Comparison of ENCODE assay signal across 21 cellular contexts in the genomic region with DNA sequence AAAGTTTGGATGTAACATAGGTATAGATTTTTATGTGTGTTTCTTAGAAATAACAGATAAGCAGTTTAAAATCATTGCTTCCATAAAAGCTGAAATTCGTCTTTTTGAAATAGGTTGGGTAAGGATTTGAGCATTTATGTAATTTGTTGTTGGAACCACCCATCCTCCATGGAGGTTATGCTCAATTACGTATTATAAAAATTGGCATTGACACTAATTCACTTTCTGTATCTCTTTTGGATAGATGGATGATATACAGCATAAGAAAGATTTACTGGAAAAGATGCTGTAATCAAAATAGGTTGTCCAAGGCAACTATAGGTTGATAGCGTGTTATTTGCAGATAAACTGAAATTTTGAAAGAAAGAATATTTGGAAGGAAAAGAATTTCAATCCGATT.
A peak's percentile ranks its signal among the peaks of the same experiment; 100 is the strongest.
DNase-seq lines count a peak whose midpoint lies in the region; ATAC-seq and TF ChIP-seq lines count a peak whose summit lies in the region.
"Had no signal": no experiment of that assay in that cellular context is flagged by ENCODE, and none has a peak within 500 bp of the region (broad histone marks: within the 10 kb centered on the region; RNA-seq: fewer than 3 reads in every experiment).

No MANE protein-coding gene starts in this region.

- peaks cover 64% of the 10 kb centered on the region for H3K79me2 ChIP-seq in DND-41 (ENCODE audit: insufficient read depth, low read length)
- peaks cover 96% of the 10 kb centered on the region for H3K79me2 ChIP-seq in SU-DHL-6 (ENCODE audit: insufficient read depth, low read length)

- H3F3A ChIP-seq in SU-DHL-6 (ENCODE audit: insufficient read depth): peaks cover 42% of the 10 kb centered on the region

- peaks cover 94% of the 10 kb centered on the region for H3K4me1 ChIP-seq in DND-41 (ENCODE audit: insufficient read depth, low read length)

- no peak for ATAC-seq in activated CD8-positive, alpha-beta memory T cell treated with anti-CD3 and anti-CD28 coated beads, Interleukin-2, amount 10 ng/mL, durations not matched to agents 7 days and 5 days
- ATAC-seq in DND-41 (ENCODE audit: insufficient read depth, low read depth): no peak
- ATAC-seq: A549, GM12878 had no signal

- no peaks in the 10 kb centered on the region for H3K27me3 ChIP-seq in DND-41 (ENCODE audit: insufficient read depth, low read length, poor library complexity)
- no peaks in the 10 kb centered on the region for H3K27me3 ChIP-seq in SU-DHL-6 (ENCODE audit: low read length)

- H3K9ac ChIP-seq in DND-41 (ENCODE audit: low read depth, low read length) (peak overlapping the region; percentile 50), SU-DHL-6 (ENCODE audit: low read length) (no peak overlapping the region)

- CTCF ChIA-PET in activated CD8-positive, alpha-beta memory T cell treated with anti-CD3 and anti-CD28 coated beads, Interleukin-2, amount 10 ng/mL, durations not matched to agents 7 days and 5 days (lab: Charles Lee): no interaction called here

- no peak overlapping the region for H2AFZ ChIP-seq in DND-41 (ENCODE audit: low read depth, low read length)
- H2AFZ ChIP-seq in SU-DHL-6 (ENCODE audit: low read depth, low read length, severe bottlenecking): no peak overlapping the region
- H2AFZ ChIP-seq: GM23338 had no signal

- H3K27ac Mint-ChIP-seq in activated CD8-positive, alpha-beta memory T cell treated with anti-CD3 and anti-CD28 coated beads, Interleukin-2, amount 10 ng/mL, durations not matched to agents 7 days and 5 days: peak overlapping the region; percentile 32
- H3K27ac Mint-ChIP-seq in immature natural killer cell: peak overlapping the region in 1 of 6 donors; percentile 76

- H3K27ac ChIP-seq in DND-41 (ENCODE audit: low read length): peak overlapping the region; percentile 86
- H3K27ac ChIP-seq in SU-DHL-6 (ENCODE audit: low read depth, low read length): 0 out of 2 replicates have a peak overlapping the region, but pooled peaks have one; percentile 12
- H3K27ac ChIP-seq: A549 had no signal

- H3K36me3 Mint-ChIP-seq in activated CD8-positive, alpha-beta memory T cell treated with anti-CD3 and anti-CD28 coated beads, Interleukin-2, amount 10 ng/mL, durations not matched to agents 7 days and 5 days: no peaks in the 10 kb centered on the region
- H3K36me3 Mint-ChIP-seq in immature natural killer cell: no peaks in the 10 kb centered on the region

- no peaks in the 10 kb centered on the region for H3K9me3 Mint-ChIP-seq in activated CD8-positive, alpha-beta memory T cell treated with anti-CD3 and anti-CD28 coated beads, Interleukin-2, amount 10 ng/mL, durations not matched to agents 7 days and 5 days (ENCODE audit: low read depth)
- no peaks in the 10 kb centered on the region for H3K9me3 Mint-ChIP-seq in immature natural killer cell
- H3K9me3 Mint-ChIP-seq: CD4-positive, alpha-beta memory T cell; GM23338 had no signal

- no peaks in the 10 kb centered on the region for H3K27me3 Mint-ChIP-seq in activated CD8-positive, alpha-beta memory T cell treated with anti-CD3 and anti-CD28 coated beads, Interleukin-2, amount 10 ng/mL, durations not matched to agents 7 days and 5 days
- H3K27me3 Mint-ChIP-seq in immature natural killer cell (ENCODE audit: low read depth in 3 of 3): no peaks in the 10 kb centered on the region
- H3K27me3 Mint-ChIP-seq: CD4-positive, alpha-beta memory T cell had no signal

- H3K9me3 ChIP-seq in DND-41 (ENCODE audit: insufficient read depth, low read length, severe bottlenecking) (no peaks in the 10 kb centered on the region), SU-DHL-6 (ENCODE audit: insufficient read depth, low read length) (no peaks in the 10 kb centered on the region)
- H3K9me3 ChIP-seq: A549 had no signal

- H3K36me3 ChIP-seq in DND-41 (ENCODE audit: insufficient read depth, low read length): no peaks in the 10 kb centered on the region
- H3K36me3 ChIP-seq in SU-DHL-6 (ENCODE audit: low read length): no peaks in the 10 kb centered on the region

- no peak overlapping the region for H3K4me3 Mint-ChIP-seq in activated CD8-positive, alpha-beta memory T cell treated with anti-CD3 and anti-CD28 coated beads, Interleukin-2, amount 10 ng/mL, durations not matched to agents 7 days and 5 days
- peak overlapping the region in 3 of 5 donors; percentile 29 to 81 (median 80) for H3K4me3 Mint-ChIP-seq in immature natural killer cell
- H3K4me3 Mint-ChIP-seq: GM23338 had no signal

- TF ChIP-seq CTCF in DND-41 (IDR thresholded peaks at IDR 0.05; ENCODE audit: borderline replicate concordance, extremely low read depth, low read length, poor library complexity, severe bottlenecking) (no peak), SU-DHL-6 (IDR thresholded peaks at IDR 0.05; ENCODE audit: insufficient read depth, low read length, poor library complexity, severe bottlenecking) (no peak)

- H3K4me3 ChIP-seq in DND-41 (ENCODE audit: low read depth in 1 of 2, low read length in 2 of 2) (peak overlapping the region in 1 of 2 experiments; percentile 54; a peak in 1 of 4 replicates), SU-DHL-6 (ENCODE audit: insufficient read depth, low read length, poor library complexity, severe bottlenecking) (no peak overlapping the region)
- H3K4me3 ChIP-seq: A549, GM12878, GM23338 had no signal

- H4K20me1 ChIP-seq in DND-41 (ENCODE audit: insufficient read depth, low read length) (no peaks in the 10 kb centered on the region), SU-DHL-6 (ENCODE audit: low read depth, low read length) (no peaks in the 10 kb centered on the region)

- H3K4me2 ChIP-seq in DND-41 (ENCODE audit: insufficient read depth, low read length) (peak overlapping the region; percentile 74; the same call in 1 of the 2 replicates), SU-DHL-6 (ENCODE audit: low read depth, low read length, poor library complexity, severe bottlenecking) (no peak overlapping the region)
- H3K4me2 ChIP-seq: A549, GM23338 had no signal

- peaks cover 64% of the 10 kb centered on the region for H3K4me1 Mint-ChIP-seq in activated CD8-positive, alpha-beta memory T cell treated with anti-CD3 and anti-CD28 coated beads, Interleukin-2, amount 10 ng/mL, durations not matched to agents 7 days and 5 days
- peaks cover 35 to 59% of the 10 kb centered on the region in 2 donors for H3K4me1 Mint-ChIP-seq in immature natural killer cell

- DNase-seq in activated CD8-positive, alpha-beta memory T cell treated with anti-CD3 and anti-CD28 coated beads, Interleukin-2, amount 10 ng/mL, durations not matched to agents 7 days and 5 days: no peak
- no peak for DNase-seq in activated CD8-positive, alpha-beta memory T cell treated with anti-CD3 and anti-CD28 coated beads for 24 hours
- DNase-seq in DND-41: no peak
- DNase-seq in immature natural killer cell: no peak
- no peak for DNase-seq in stimulated activated CD4-positive, alpha-beta T cell treated with anti-CD3 and anti-CD28 coated beads, Interleukin-12 subunit alpha, Interleukin-12 subunit beta, amount 100 ng/mL, for 4 hours
- no peak for DNase-seq in DMS53 treated with DMSO at 0.1 percent for 48 hours (lab: John Stamatoyannopoulos, UW; ENCODE audit: unreplicated experiment)
- DNase-seq: DMS153, EL, HCEC 1CT, IMR-90, Karpas-422, NCI-H1417 treated with DMSO at 0.1 percent for 48 hours, NCI-H1930, NCI-H345, NCI-H524 treated with DMSO at 0.1 percent for 48 hours, RPMI8226 had no signal

- H3K9me2 ChIP-seq in SU-DHL-6 (replicated peaks; ENCODE audit: insufficient read depth, low read length): no peaks in the 10 kb centered on the region
